8 cellular contexts compared by ENCODE assay signal in genomic region chr16:22321340-22322001, GRCh38. TPM values are rescaled to one million over a fixed set of nuclear protein-coding genes. Genes with fewer than 3 reads are reported as not detected.
DNase-seq lines count a peak whose midpoint lies in the region; ATAC-seq, FAIRE-seq and TF ChIP-seq lines count a peak whose summit lies in the region.

No MANE protein-coding gene starts in this region.

- DNase-seq in DMS 273 (lab: John Stamatoyannopoulos, UW; ENCODE audit: unreplicated experiment): peak; percentile 84
- no peak for DNase-seq in DMS 273 treated with DMSO at 0.1 percent for 48 hours (lab: John Stamatoyannopoulos, UW)
- DNase-seq in NCI-H2081 treated with DMSO at 0.1 percent for 48 hours (lab: John Stamatoyannopoulos, UW): peak; percentile 36
- peak; percentile 71 to 81 (median 80) for DNase-seq in body of pancreas
- DNase-seq in iPS-NIHi7 (ENCODE audit: extremely low spot score): peak; percentile 84
- DNase-seq in stimulated activated CD4-positive, alpha-beta T cell treated with anti-CD3 and anti-CD28 coated beads, Interleukin-15, amount 100 ng/mL, for 1 hour (ENCODE audit: low read depth in 1 of 2, low spot score in 1 of 2): peak; percentile 40 to 51

- peak; percentile 74 for FAIRE-seq in TTC549 (lab: Jason Lieb, UNC)

- H3K27ac ChIP-seq in body of pancreas: no peak overlapping the region

- peak; percentile 78 to 92 (median 88) for TF ChIP-seq CTCF in body of pancreas (IDR thresholded peaks at IDR 0.05)

- intact Hi-C loops in body of pancreas (cut with DNase I): no loop called here

- ATAC-seq in body of pancreas (peak; percentile 65), HG03432 (IDR thresholded peaks at IDR 0.05; ENCODE audit: unreplicated experiment) (no peak)

- no peak for TF ChIP-seq POLR2A in body of pancreas (IDR thresholded peaks at IDR 0.05)

- peaks cover 7% of the 10 kb centered on the region for H3K4me1 ChIP-seq in body of pancreas

- peaks cover 5 to 39% of the 10 kb centered on the region in 2 donors for H3K36me3 ChIP-seq in body of pancreas (replicated peaks in 1 of 2; ENCODE audit: insufficient read depth in 1 of 2, low read depth in 2 of 2)

- WGBS in body of pancreas, 2 donors: 39 to 40% methylated on average over 12 to 13 of the region's 16 CpGs

- no peaks in the 10 kb centered on the region for H3K9me3 ChIP-seq in body of pancreas

- no peak overlapping the region for H3K4me3 ChIP-seq in body of pancreas

- no peaks in the 10 kb centered on the region for H3K27me3 ChIP-seq in body of pancreas

RNA-seq across cellular contexts. Expression of gene POLR3E, which starts 24.3 kb away (rescaled TPM):
- total RNA-seq in body of pancreas: 10 to 100 TPM; 52.1 to 94.9 TPM

RNA-seq across cellular contexts. Expression of gene CDR2, which starts 52.9 kb away (rescaled TPM):
- total RNA-seq in body of pancreas: 10 to 100 TPM; 15.8 to 16.8 TPM
